ENCODE assay signal across 8 cellular contexts in the genomic region with DNA sequence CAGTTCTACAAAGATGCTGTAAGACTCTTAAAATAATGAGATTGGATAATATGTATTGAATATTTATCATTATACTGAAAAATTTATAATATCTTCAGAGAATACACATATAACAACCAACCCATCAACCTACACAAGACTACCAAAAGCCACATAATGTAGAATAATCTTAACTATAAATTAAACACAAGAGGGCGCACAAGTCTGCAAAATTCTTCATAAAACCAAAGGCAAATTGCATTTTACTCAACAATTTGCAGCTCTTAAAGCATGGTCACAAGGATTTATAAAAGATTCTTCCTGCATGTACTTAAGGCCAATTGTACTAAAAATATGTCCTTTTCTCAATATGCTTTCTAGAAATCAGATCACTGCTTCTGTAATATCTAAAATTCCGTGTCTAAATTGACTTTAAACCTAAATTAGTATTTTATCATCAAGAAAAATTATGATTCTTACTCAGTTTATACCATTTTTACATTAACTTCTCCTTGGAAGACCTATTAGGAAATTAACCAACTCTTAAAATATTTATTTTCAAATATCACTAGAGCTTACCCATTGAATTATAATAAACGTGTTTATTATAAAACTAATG.
DNase-seq lines count a peak whose midpoint lies in the region; ATAC-seq and TF ChIP-seq lines count a peak whose summit lies in the region.

No MANE protein-coding gene starts in this region.

- no peak overlapping the region for H3K27ac Mint-ChIP-seq in neural crest cell (ENCODE audit: unreplicated experiment)
- H3K27ac Mint-ChIP-seq in stimulated activated memory B cell treated with anti-CD40 and anti-IgM and Interleukin-4, amounts not matched to agents 10 μg/mL and 1 μg/mL and 100 μg/mL, for 72 hours: no peak overlapping the region

- TF ChIP-seq CTCF in esophagus muscularis mucosa (IDR thresholded peaks at IDR 0.05) (peak; percentile 49 to 55 (median 49)), neural crest cell (conservative IDR thresholded peaks at IDR 0.05) (peak; percentile 81)

- H3K9me3 Mint-ChIP-seq in neural crest cell: no peaks in the 10 kb centered on the region
- no peaks in the 10 kb centered on the region for H3K9me3 Mint-ChIP-seq in stimulated activated memory B cell treated with anti-CD40 and anti-IgM and Interleukin-4, amounts not matched to agents 10 μg/mL and 1 μg/mL and 100 μg/mL, for 72 hours

- H3K36me3 Mint-ChIP-seq in neural crest cell (ENCODE audit: low read depth): no peaks in the 10 kb centered on the region
- no peaks in the 10 kb centered on the region for H3K36me3 Mint-ChIP-seq in stimulated activated memory B cell treated with anti-CD40 and anti-IgM and Interleukin-4, amounts not matched to agents 10 μg/mL and 1 μg/mL and 100 μg/mL, for 72 hours

- no peak overlapping the region for H3K4me3 Mint-ChIP-seq in neural crest cell
- H3K4me3 Mint-ChIP-seq in stimulated activated memory B cell treated with anti-CD40 and anti-IgM and Interleukin-4, amounts not matched to agents 10 μg/mL and 1 μg/mL and 100 μg/mL, for 72 hours: no peak overlapping the region

- H3K27ac ChIP-seq in esophagus muscularis mucosa (replicated peaks in 1 of 4): no peak overlapping the region

- no peak for TF ChIP-seq POLR2A in esophagus muscularis mucosa (IDR thresholded peaks at IDR 0.05; ENCODE audit: low read depth)

- no peaks in the 10 kb centered on the region for H3K36me3 ChIP-seq in esophagus muscularis mucosa

- H3K4me1 Mint-ChIP-seq in neural crest cell: peaks cover 16% of the 10 kb centered on the region
- no peaks in the 10 kb centered on the region for H3K4me1 Mint-ChIP-seq in stimulated activated memory B cell treated with anti-CD40 and anti-IgM and Interleukin-4, amounts not matched to agents 10 μg/mL and 1 μg/mL and 100 μg/mL, for 72 hours

- no peaks in the 10 kb centered on the region for H3K9me3 ChIP-seq in esophagus muscularis mucosa

- peak; percentile 54 for DNase-seq in EL
- peak; percentile 57 for DNase-seq in M059J (ENCODE audit: low read depth)
- peak; percentile 60 for DNase-seq in RPMI8226
- DNase-seq in esophagus muscularis mucosa (ENCODE audit: extremely low spot score): no peak
- no peak for DNase-seq in neural crest cell (ENCODE audit: low read depth, low spot score)
- DNase-seq in activated T-cell treated with anti-CD3 and anti-CD28 coated beads for 4 hours: no peak

- H3K4me3 ChIP-seq in esophagus muscularis mucosa: no peak overlapping the region

- intact Hi-C loops in esophagus muscularis mucosa (cut with DNase I): loop anchor here (1.0 to 10.0 kb wide), 2 partner anchors 144 to 229 kb away; partner anchors contain the start of genes CHEK2 and HSCB

- TF ChIP-seq EP300 in esophagus muscularis mucosa (IDR thresholded peaks at IDR 0.05): no peak

- peaks cover 0 to 10% (median 2%) of the 10 kb centered on the region in 4 donors for H3K4me1 ChIP-seq in esophagus muscularis mucosa

- ATAC-seq in stimulated activated memory B cell treated with anti-CD40 and anti-IgM and Interleukin-4, amounts not matched to agents 10 μg/mL and 1 μg/mL and 100 μg/mL, for 72 hours: no peak
- no peak for ATAC-seq in GM19397 (IDR thresholded peaks at IDR 0.05; ENCODE audit: unreplicated experiment)

- WGBS in esophagus muscularis mucosa: 59% methylated on average over 3 of the region's 3 CpGs

- H3K27me3 ChIP-seq in esophagus muscularis mucosa: no peaks in the 10 kb centered on the region

- no peaks in the 10 kb centered on the region for H3K27me3 Mint-ChIP-seq in neural crest cell (ENCODE audit: low read depth)
- no peaks in the 10 kb centered on the region for H3K27me3 Mint-ChIP-seq in stimulated activated memory B cell treated with anti-CD40 and anti-IgM and Interleukin-4, amounts not matched to agents 10 μg/mL and 1 μg/mL and 100 μg/mL, for 72 hours

Comparison
In these comparisons a context has a peak if more than half of its experiments do, and no peak if none do; other contexts are left out.
1. DNase-seq: peak in EL (single experiment), M059J (single experiment) and RPMI8226 (single experiment); none in esophagus muscularis mucosa (single experiment), neural crest cell (single experiment) and activated T-cell treated with anti-CD3 and anti-CD28 coated beads for 4 hours (single experiment).